In genomic region chr4:17556498-17556897, GRCh38 we compare ENCODE assay signal across 32 cellular contexts. TPM values are rescaled to one million over a fixed set of nuclear protein-coding genes. Genes with fewer than 3 reads are reported as not detected.
"Had no signal": no experiment of that assay in that cellular context is flagged by ENCODE, and none has a peak within 500 bp of the region (broad histone marks: within the 10 kb centered on the region; RNA-seq: fewer than 3 reads in every experiment).

No MANE protein-coding gene starts in this region.

- H3K9me3 ChIP-seq: stomach, suprapubic skin, testis, thoracic aorta, thyroid gland, tibial artery, tibial nerve, transverse colon, upper lobe of left lung, upper lobe of right lung, uterus, vagina had no signal

- H3K27ac ChIP-seq: stomach, suprapubic skin, testis, thoracic aorta, thyroid gland, tibial artery, tibial nerve, transverse colon, upper lobe of left lung, upper lobe of right lung, uterus, vagina had no signal

- ATAC-seq: stimulated activated effector memory CD8-positive, alpha-beta T cell treated with anti-CD3 and anti-CD28 coated beads, Interleukin-12 subunit alpha, Interleukin-12 subunit beta, amount 100 ng/mL, for 72 hours; stimulated activated memory B cell treated with anti-CD40 and anti-IgM and Interleukin-4, amounts not matched to agents 10 μg/mL and 1 μg/mL and 100 μg/mL, for 72 hours; stimulated activated naive B cell treated with anti-CD40 and anti-IgM and Interleukin-4, amounts not matched to agents 10 μg/mL and 1 μg/mL and 100 μg/mL, for 72 hours; stimulated activated naive CD8-positive, alpha-beta T cell treated with anti-CD3 and anti-CD28 coated beads, Interleukin-15, amount 100 ng/mL, for 72 hours; stimulated activated naive CD8-positive, alpha-beta T cell treated with anti-CD3 and anti-CD28 coated beads, Interleukin-15, Interleukin-2, amounts not matched to agents 100 U/mL and 50 U/mL, for 24 hours; upper lobe of right lung had no signal

- DNase-seq: stimulated activated CD4-positive, alpha-beta T cell treated with anti-CD3 and anti-CD28 coated beads, Interleukin-2, amount 100 ng/mL, for 48 hours; stimulated activated CD4-positive, alpha-beta T cell treated with anti-CD3 and anti-CD28 coated beads, Interleukin-4, amount 100 ng/mL, for 1 hour; stimulated activated CD4-positive, alpha-beta T cell treated with anti-CD3 and anti-CD28 coated beads, Interleukin-4, amount 100 ng/mL, for 24 hours; stimulated activated CD4-positive, alpha-beta T cell treated with anti-CD3 and anti-CD28 coated beads, Interleukin-4, amount 100 ng/mL, for 4 hours; stimulated activated CD8-positive, alpha-beta memory T cell treated with anti-CD3 and anti-CD28 coated beads, Interleukin-4, amount 100 ng/mL, for 48 hours; stimulated activated naive B cell treated with anti-CD40 and anti-IgM and Interleukin-4, amounts not matched to agents 10 μg/mL and 1 μg/mL and 100 μg/mL, for 72 hours; stimulated activated naive CD4-positive, alpha-beta T cell; stimulated activated naive CD4-positive, alpha-beta T cell treated with Interleukin-2 at 50 U/mL for 16 hours; stimulated activated naive CD8-positive, alpha-beta T cell treated with anti-CD3 and anti-CD28 coated beads, Interleukin-15, amount 100 ng/mL, for 72 hours; stimulated activated naive CD8-positive, alpha-beta T cell treated with anti-CD3 and anti-CD28 coated beads, Interleukin-15, Interleukin-2, amounts not matched to agents 100 U/mL and 50 U/mL, for 24 hours; stomach; substantia nigra; testis; thyroid gland; tibial artery; transverse colon; trophoblast cell; upper lobe of left lung; upper lobe of right lung; uterus had no signal

- H3K4me1 ChIP-seq: stomach, suprapubic skin, testis, thyroid gland, tibial artery, tibial nerve, transverse colon, upper lobe of left lung, upper lobe of right lung, uterus, vagina had no signal

- H3K4me3 ChIP-seq: stomach, suprapubic skin, testis, thoracic aorta, thyroid gland, tibial artery, tibial nerve, transverse colon, upper lobe of left lung, upper lobe of right lung, uterus, vagina had no signal

- H3K27me3 ChIP-seq: testis, thyroid gland, tibial nerve, transverse colon, upper lobe of left lung, upper lobe of right lung, uterus, vagina had no signal

- FAIRE-seq: urothelium cell line had no signal

- H3K36me3 ChIP-seq: stomach, suprapubic skin, thoracic aorta, thyroid gland, tibial artery, tibial nerve, transverse colon, upper lobe of left lung, upper lobe of right lung, uterus, vagina had no signal

RNA-seq across cellular contexts. Expression of gene CLRN2, which starts 41.5 kb away (rescaled TPM):
- total RNA-seq: stomach, subcutaneous adipose tissue, suprapubic skin, temporal lobe, testis, thoracic aorta, thyroid gland, tibial nerve, transverse colon, upper lobe of left lung, upper lobe of right lung, ureter, urinary bladder, uterus, vagina had no signal
- polyA plus RNA-seq: stomach, thymus, urinary bladder had no signal
